In the genomic region with DNA sequence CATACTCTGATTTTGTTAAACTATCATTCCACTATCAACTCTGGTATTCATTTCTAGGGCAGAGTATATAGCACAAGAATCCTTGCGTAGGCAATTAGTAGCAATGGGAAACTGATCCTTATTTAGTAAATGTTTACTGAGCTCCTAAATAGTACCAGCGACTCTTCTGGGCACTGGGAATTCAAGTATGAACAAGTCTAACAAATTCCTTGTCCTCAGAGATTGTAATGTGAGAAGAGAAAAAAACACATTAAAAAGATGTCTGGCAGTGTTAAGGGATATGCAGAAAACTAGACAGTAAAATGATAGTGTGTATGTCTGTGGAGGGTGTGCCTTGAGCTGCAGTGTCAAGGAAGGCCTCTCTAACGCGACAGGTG, we compare ENCODE assay signal across 8 cellular contexts. TPM values are rescaled to one million over a fixed set of nuclear protein-coding genes. Genes with fewer than 3 reads are reported as not detected.
A peak's percentile ranks its signal among the peaks of the same experiment; 100 is the strongest.
DNase-seq lines count a peak whose midpoint lies in the region; ATAC-seq and TF ChIP-seq lines count a peak whose summit lies in the region.

No MANE protein-coding gene starts in this region.

- no peaks in the 10 kb centered on the region for H3K27me3 ChIP-seq in CD4-positive, alpha-beta T cell (ENCODE audit: control insufficient read depth, insufficient read depth, low read length)
- H3K27me3 ChIP-seq in ectodermal cell (ENCODE audit: control insufficient read depth, insufficient read depth, low read length, poor library complexity, severe bottlenecking) (peaks cover 3% of the 10 kb centered on the region), neural cell (ENCODE audit: insufficient read depth, low read depth, low read length) (no peaks in the 10 kb centered on the region)

- WGBS in ectodermal cell, 2 experiments = 36 to 46% methylated on average over 4 of the region's 4 CpGs

- no peaks in the 10 kb centered on the region for H3F3A ChIP-seq in neural cell (ENCODE audit: insufficient read depth, low read length, poor library complexity, severe bottlenecking)

- H3K27me3 Mint-ChIP-seq in CD4-positive, alpha-beta T cell = no peaks in the 10 kb centered on the region

- intact Hi-C loops in CD4-positive, alpha-beta T cell (cut with DNase I, micrococcal nuclease) = loop anchor here (2.0 to 5.0 kb wide), 5 partner anchors 25 to 132 kb away; partner anchors contain the start of genes CFAP210 (in 1 of the 2), PHOSPHO2 (in 1 of the 2) and SSB (in 1 of the 2)

- peak overlapping the region; percentile 82 for H3K27ac Mint-ChIP-seq in CD4-positive, alpha-beta T cell

- H3K9me3 ChIP-seq in CD4-positive, alpha-beta T cell (ENCODE audit: control insufficient read depth, low read length) = no peaks in the 10 kb centered on the region
- no peaks in the 10 kb centered on the region for H3K9me3 ChIP-seq in ectodermal cell (ENCODE audit: control insufficient read depth, low read length)
- H3K9me3 ChIP-seq in neural cell (ENCODE audit: low read length) = no peaks in the 10 kb centered on the region

- no peaks in the 10 kb centered on the region for H3K9me3 Mint-ChIP-seq in CD4-positive, alpha-beta T cell

- no peak for TF ChIP-seq RAD21 in neural cell (conservative IDR thresholded peaks at IDR 0.05)

- peak overlapping the region; percentile 77 for H2AFZ ChIP-seq in neural cell (ENCODE audit: low read depth, low read length)

- CTCF ChIA-PET in CD4-positive, alpha-beta T cell (lab: Charles Lee) = interaction anchor here (1.1 to 1.8 kb wide), 14 partner anchors 10 to 344 kb away, joined by 3 to 21 read pairs (median 6); partner anchors contain the start of genes BBS5, CFAP210, PHOSPHO2 and SSB

- peak overlapping the region; percentile 89 for H3K4me3 Mint-ChIP-seq in CD4-positive, alpha-beta T cell

- peak overlapping the region; percentile 37 for H3K27ac ChIP-seq in CD4-positive, alpha-beta T cell (ENCODE audit: low read depth, low read length)
- H3K27ac ChIP-seq in ectodermal cell (ENCODE audit: insufficient read depth, low read depth, low read length, poor library complexity, severe bottlenecking) (no peak overlapping the region), neural cell (ENCODE audit: low read length) (no peak overlapping the region)

- H3K4me1 Mint-ChIP-seq in CD4-positive, alpha-beta T cell (ENCODE audit: low read depth) = peaks cover 67% of the 10 kb centered on the region

- peaks cover 54% of the 10 kb centered on the region for H3K36me3 Mint-ChIP-seq in CD4-positive, alpha-beta T cell (ENCODE audit: low read depth)

- no peaks in the 10 kb centered on the region for H3K9me2 ChIP-seq in neural cell (ENCODE audit: insufficient read depth, low read length)

- H3K36me3 ChIP-seq in ectodermal cell (ENCODE audit: control insufficient read depth, insufficient read depth, low read length) (no peaks in the 10 kb centered on the region), neural cell (ENCODE audit: insufficient read depth, low read length) (no peaks in the 10 kb centered on the region)

- no peak for TF ChIP-seq EP300 in neural cell (conservative IDR thresholded peaks at IDR 0.05; ENCODE audit: poor library complexity, severe bottlenecking)

- peak overlapping the region; percentile 64 for H3K4me2 ChIP-seq in neural cell (ENCODE audit: low read length)

- H4K20me1 ChIP-seq in neural cell (ENCODE audit: insufficient read depth) = no peaks in the 10 kb centered on the region

- peaks cover 11% of the 10 kb centered on the region for H3K4me1 ChIP-seq in ectodermal cell (ENCODE audit: control insufficient read depth, insufficient read depth, low read length)

- TF ChIP-seq CTCF in CD4-positive, alpha-beta T cell (IDR thresholded peaks at IDR 0.05) = no peak
- TF ChIP-seq CTCF in NB4 (IDR thresholded peaks at IDR 0.05; ENCODE audit: low read depth, low read length) = no peak
- TF ChIP-seq CTCF in neural cell (IDR thresholded peaks at IDR 0.05; ENCODE audit: poor library complexity, severe bottlenecking) = no peak

- H3K79me2 ChIP-seq in neural cell (replicated peaks; ENCODE audit: insufficient read depth, low read length) = peaks cover 23% of the 10 kb centered on the region

- no peak for TF ChIP-seq POLR2A in NB4 (IDR thresholded peaks at IDR 0.05; ENCODE audit: extremely low read depth, insufficient read length)

- ATAC-seq in CD4-positive, alpha-beta T cell (ENCODE audit: poor library complexity) = peak; percentile 8
- ATAC-seq in HG02678 (IDR thresholded peaks at IDR 0.05; ENCODE audit: unreplicated experiment) = no peak
- no peak for ATAC-seq in GM18520 (IDR thresholded peaks at IDR 0.05; ENCODE audit: unreplicated experiment)
- no peak for ATAC-seq in HG03442 (IDR thresholded peaks at IDR 0.05; ENCODE audit: unreplicated experiment)

- peak overlapping the region; percentile 71 for H3K9ac ChIP-seq in neural cell (ENCODE audit: low read length)

- peak overlapping the region; percentile 99 for H3K4me3 ChIP-seq in NB4 (ENCODE audit: low read depth, low read length)
- H3K4me3 ChIP-seq in ectodermal cell (ENCODE audit: insufficient read depth, low read depth, low read length) = peak overlapping the region; percentile 77
- peak overlapping the region; percentile 83 for H3K4me3 ChIP-seq in neural cell (ENCODE audit: low read length)

- POLR2A ChIA-PET in CD4-positive, alpha-beta T cell (lab: Charles Lee) = interaction anchor here (0.7 to 1.2 kb wide), 2 partner anchors 15 to 25 kb away, joined by 3 to 11 read pairs; partner anchors contain the start of gene SSB

- DNase-seq in CD4-positive, alpha-beta T cell = no peak
- DNase-seq in NB4 (ENCODE audit: low read depth) (no peak), NCI-H345 (lab: John Stamatoyannopoulos, UW) (no peak)

TF ChIP-seq in neural cell, 6 proteins besides CTCF, POLR2A, EP300 and RAD21:
- TF ChIP-seq POLR2AphosphoS5 (IDR thresholded peaks at IDR 0.05) (no peak), REST (IDR thresholded peaks at IDR 0.05; ENCODE audit: borderline replicate concordance) (no peak), MXI1 (conservative IDR thresholded peaks at IDR 0.05; ENCODE audit: poor library complexity, severe bottlenecking) (no peak), SMC3 (conservative IDR thresholded peaks at IDR 0.05; ENCODE audit: poor library complexity) (no peak), EZH2 (IDR thresholded peaks at IDR 0.05; ENCODE audit: borderline replicate concordance, insufficient read depth, low read length, poor library complexity, severe bottlenecking) (no peak), TAF1 (IDR thresholded peaks at IDR 0.05; ENCODE audit: low read depth) (no peak)

RNA-seq across cellular contexts. Expression of gene METTL5, which starts 0.7 kb away (rescaled TPM):
- 10 to 100 TPM; 13.2 to 16.0 TPM for total RNA-seq in CD4-positive, alpha-beta T cell
- 82.1 TPM for polyA plus RNA-seq in ectodermal cell (2013, experiment 1 of 4)
- 75.7 TPM for polyA plus RNA-seq in ectodermal cell (2013, experiment 2 of 4)
- 89.6 TPM for polyA plus RNA-seq in ectodermal cell (2013, experiment 3 of 4)
- polyA plus RNA-seq in ectodermal cell (2013, experiment 4 of 4) = 87.9 TPM
- 73.8 and 82.2 TPM in 2 replicates for polyA plus RNA-seq in neural cell
- 26.5 and 38.7 TPM in 2 replicates for polyA minus RNA-seq in neural cell

RNA-seq across cellular contexts. Expression of gene UBR3, which starts 3.3 kb away (rescaled TPM):
- total RNA-seq in CD4-positive, alpha-beta T cell = 10 to 100 TPM; 32.1 to 35.2 TPM
- polyA plus RNA-seq in ectodermal cell (2013, experiment 1 of 4) = 13.2 TPM
- polyA plus RNA-seq in ectodermal cell (2013, experiment 2 of 4) = 15.1 TPM
- polyA plus RNA-seq in ectodermal cell (2013, experiment 3 of 4) = 13.1 TPM
- polyA plus RNA-seq in ectodermal cell (2013, experiment 4 of 4) = 15.1 TPM
- polyA plus RNA-seq in neural cell = 62.3 and 75.2 TPM in 2 replicates
- 157 and 204 TPM in 2 replicates for polyA minus RNA-seq in neural cell

RNA-seq across cellular contexts. Expression of gene SSB, which starts 25.3 kb away (rescaled TPM):
- 100 to 1,000 TPM; 174 to 181 TPM for total RNA-seq in CD4-positive, alpha-beta T cell
- 230 TPM for polyA plus RNA-seq in ectodermal cell (2013, experiment 1 of 4)
- polyA plus RNA-seq in ectodermal cell (2013, experiment 2 of 4) = 212 TPM
- 171 TPM for polyA plus RNA-seq in ectodermal cell (2013, experiment 3 of 4)
- polyA plus RNA-seq in ectodermal cell (2013, experiment 4 of 4) = 193 TPM
- polyA plus RNA-seq in neural cell = 164 and 214 TPM in 2 replicates
- 116 and 122 TPM in 2 replicates for polyA minus RNA-seq in neural cell
